Comparison of ENCODE assay signal across 15 cellular contexts in the genomic region with DNA sequence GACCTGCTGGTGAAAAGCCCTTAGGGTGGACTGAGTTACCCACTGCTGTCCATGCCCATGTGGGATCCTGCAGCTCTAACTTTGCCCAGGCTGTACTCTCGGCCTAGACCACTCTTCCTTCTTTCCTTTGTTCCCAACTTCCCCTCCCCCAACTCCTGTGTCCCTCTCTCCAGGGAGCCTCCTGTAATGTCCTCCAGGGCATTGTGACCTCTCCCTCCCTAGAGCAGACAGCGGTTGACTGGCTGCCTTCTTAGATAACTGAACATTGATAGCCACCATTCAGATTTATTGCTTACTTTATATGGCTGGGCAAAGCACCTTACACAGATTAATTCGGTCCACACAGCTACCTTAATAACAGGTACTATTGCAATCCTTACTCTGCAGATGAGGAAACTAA. TPM values are rescaled to one million over a fixed set of nuclear protein-coding genes. Genes with fewer than 3 reads are reported as not detected.
DNase-seq lines count a peak whose midpoint lies in the region; ATAC-seq and TF ChIP-seq lines count a peak whose summit lies in the region.
"Had no signal": no experiment of that assay in that cellular context is flagged by ENCODE, and none has a peak within 500 bp of the region (broad histone marks: within the 10 kb centered on the region; RNA-seq: fewer than 3 reads in every experiment).

No MANE protein-coding gene starts in this region.

- no peaks in the 10 kb centered on the region for H3K9me2 ChIP-seq in MM.1S (replicated peaks; ENCODE audit: insufficient read depth, low read length)

- H3K27me3 ChIP-seq in DND-41 (ENCODE audit: insufficient read depth, low read length, poor library complexity), result no peaks in the 10 kb centered on the region
- H3K27me3 ChIP-seq in MM.1S (replicated peaks; ENCODE audit: insufficient read depth, low read length), result peaks cover 24% of the 10 kb centered on the region
- H3K27me3 ChIP-seq: right lobe of liver had no signal

- H3K27ac Mint-ChIP-seq in dendritic cell treated with granulocyte-macrophage colony-stimulating factor and Interleukin-4, amounts not matched to agents 40 ng/mL and 50 ng/mL, for 4 days, result peak overlapping the region; percentile 40
- H3K27ac Mint-ChIP-seq in osteocyte (ENCODE audit: unreplicated experiment) (no peak overlapping the region), progenitor cell of endocrine pancreas (no peak overlapping the region)
- H3K27ac Mint-ChIP-seq: nephron had no signal

- peaks cover 100% of the 10 kb centered on the region for H3K79me2 ChIP-seq in DND-41 (ENCODE audit: insufficient read depth, low read length)
- no peaks in the 10 kb centered on the region for H3K79me2 ChIP-seq in MM.1S (ENCODE audit: low read length)

- intact Hi-C loops in dendritic cell treated with granulocyte-macrophage colony-stimulating factor and Interleukin-4, amounts not matched to agents 40 ng/mL and 50 ng/mL, for 4 days (cut with micrococcal nuclease), result no loop called here

- H3K4me3 Mint-ChIP-seq in dendritic cell treated with granulocyte-macrophage colony-stimulating factor and Interleukin-4, amounts not matched to agents 40 ng/mL and 50 ng/mL, for 4 days, result no peak overlapping the region
- H3K4me3 Mint-ChIP-seq in osteocyte (ENCODE audit: unreplicated experiment) (no peak overlapping the region), progenitor cell of endocrine pancreas (ENCODE audit: low read depth) (no peak overlapping the region)
- H3K4me3 Mint-ChIP-seq: nephron had no signal

- peak overlapping the region; percentile 78 for H3K9ac ChIP-seq in DND-41 (ENCODE audit: low read depth, low read length)
- no peak overlapping the region for H3K9ac ChIP-seq in MM.1S (ENCODE audit: low read length)

- H3K27me3 Mint-ChIP-seq in dendritic cell treated with granulocyte-macrophage colony-stimulating factor and Interleukin-4, amounts not matched to agents 40 ng/mL and 50 ng/mL, for 4 days, result no peaks in the 10 kb centered on the region
- no peaks in the 10 kb centered on the region for H3K27me3 Mint-ChIP-seq in osteocyte (ENCODE audit: unreplicated experiment)
- peaks cover 30% of the 10 kb centered on the region for H3K27me3 Mint-ChIP-seq in progenitor cell of endocrine pancreas

- H3K9me3 Mint-ChIP-seq in dendritic cell treated with granulocyte-macrophage colony-stimulating factor and Interleukin-4, amounts not matched to agents 40 ng/mL and 50 ng/mL, for 4 days, result no peaks in the 10 kb centered on the region
- H3K9me3 Mint-ChIP-seq in osteocyte (ENCODE audit: unreplicated experiment) (no peaks in the 10 kb centered on the region), progenitor cell of endocrine pancreas (ENCODE audit: low read depth) (no peaks in the 10 kb centered on the region)
- H3K9me3 Mint-ChIP-seq: nephron had no signal

- H2AFZ ChIP-seq in DND-41 (ENCODE audit: low read depth, low read length), result no peak overlapping the region
- no peak overlapping the region for H2AFZ ChIP-seq in MM.1S (ENCODE audit: low read length)

- H3K36me3 Mint-ChIP-seq in dendritic cell treated with granulocyte-macrophage colony-stimulating factor and Interleukin-4, amounts not matched to agents 40 ng/mL and 50 ng/mL, for 4 days (ENCODE audit: low read depth), result peaks cover 83% of the 10 kb centered on the region
- H3K36me3 Mint-ChIP-seq in osteocyte (ENCODE audit: unreplicated experiment) (no peaks in the 10 kb centered on the region), progenitor cell of endocrine pancreas (ENCODE audit: insufficient read depth) (no peaks in the 10 kb centered on the region)

- H3K4me1 Mint-ChIP-seq in dendritic cell treated with granulocyte-macrophage colony-stimulating factor and Interleukin-4, amounts not matched to agents 40 ng/mL and 50 ng/mL, for 4 days (ENCODE audit: low read depth), result peaks cover 72% of the 10 kb centered on the region
- peaks cover 43% of the 10 kb centered on the region for H3K4me1 Mint-ChIP-seq in osteocyte (ENCODE audit: unreplicated experiment)
- H3K4me1 Mint-ChIP-seq in progenitor cell of endocrine pancreas (ENCODE audit: low read depth), result peaks cover 32% of the 10 kb centered on the region

- DNase-seq in DND-41 (no peak), MM.1S (no peak), osteocyte (ENCODE audit: extremely low spot score, unreplicated experiment) (peak; percentile 21), progenitor cell of endocrine pancreas (ENCODE audit: low spot score, unreplicated experiment) (no peak)
- no peak for DNase-seq in stimulated activated CD4-positive, alpha-beta T cell treated with anti-CD3 and anti-CD28 coated beads, Interleukin-4, amount 100 ng/mL, for 1 hour
- DNase-seq: activated CD4-positive, CD25-positive, alpha-beta regulatory T cell; activated gamma-delta T cell treated with Interleukin-2 at 50 U/mL for 16 hours; GF-D8; kidney glomerular epithelial cell; NCI-H2227 treated with DMSO at 0.1 percent for 48 hours; right lobe of liver had no signal

- H3K36me3 ChIP-seq in DND-41 (ENCODE audit: insufficient read depth, low read length) (peaks cover 78% of the 10 kb centered on the region), MM.1S (replicated peaks; ENCODE audit: insufficient read depth, low read length) (no peaks in the 10 kb centered on the region)
- H3K36me3 ChIP-seq: right lobe of liver had no signal

- no peaks in the 10 kb centered on the region for H3K9me3 ChIP-seq in DND-41 (ENCODE audit: insufficient read depth, low read length, severe bottlenecking)
- H3K9me3 ChIP-seq in MM.1S (replicated peaks; ENCODE audit: insufficient read depth, low read length), result no peaks in the 10 kb centered on the region
- H3K9me3 ChIP-seq: right lobe of liver had no signal

- peaks cover 20% of the 10 kb centered on the region for H3F3A ChIP-seq in MM.1S (ENCODE audit: insufficient read depth, low read length)

- H3K27ac ChIP-seq in DND-41 (ENCODE audit: low read length), result peak overlapping the region; percentile 95
- no peak overlapping the region for H3K27ac ChIP-seq in MM.1S (ENCODE audit: low read length)
- H3K27ac ChIP-seq: epithelial cell of prostate, right lobe of liver had no signal

- ATAC-seq in DND-41 (ENCODE audit: insufficient read depth, low read depth), result no peak
- ATAC-seq in GM21619 (IDR thresholded peaks at IDR 0.05; ENCODE audit: unreplicated experiment), result no peak
- ATAC-seq: right lobe of liver had no signal

- H3K4me1 ChIP-seq in DND-41 (ENCODE audit: insufficient read depth, low read length) (peaks cover 77% of the 10 kb centered on the region), MM.1S (ENCODE audit: low read length) (peaks cover 35% of the 10 kb centered on the region)

- TF ChIP-seq CTCF in DND-41 (IDR thresholded peaks at IDR 0.05; ENCODE audit: borderline replicate concordance, extremely low read depth, low read length, poor library complexity, severe bottlenecking), result no peak
- TF ChIP-seq CTCF in MM.1S (IDR thresholded peaks at IDR 0.05; ENCODE audit: low read length), result no peak
- no peak for TF ChIP-seq CTCF in osteocyte (IDR thresholded peaks at IDR 0.05)
- TF ChIP-seq CTCF in progenitor cell of endocrine pancreas (IDR thresholded peaks at IDR 0.05; ENCODE audit: unreplicated experiment), result no peak

- peak overlapping the region; percentile 89 for H3K4me2 ChIP-seq in DND-41 (ENCODE audit: insufficient read depth, low read length)
- peak overlapping the region; percentile 38; the same call in 1 of the 2 replicates for H3K4me2 ChIP-seq in MM.1S (ENCODE audit: low read depth, low read length)

- H4K20me1 ChIP-seq in DND-41 (ENCODE audit: insufficient read depth, low read length) (peaks cover 49% of the 10 kb centered on the region), MM.1S (ENCODE audit: insufficient read depth, low read length) (no peaks in the 10 kb centered on the region)

- H3K4me3 ChIP-seq in DND-41 (ENCODE audit: low read depth in 1 of 2, low read length in 2 of 2) (peak overlapping the region in 1 of 2 experiments; percentile 79; a peak in 2 of 4 replicates), MM.1S (ENCODE audit: low read length) (no peak overlapping the region)
- H3K4me3 ChIP-seq: right lobe of liver had no signal

RNA-seq across cellular contexts. Expression of gene RUNX1, which starts 5.0 kb away (rescaled TPM):
- total RNA-seq in osteocyte (23.6 and 23.9 TPM in 2 replicates), progenitor cell of endocrine pancreas (7.1 and 7.3 TPM in 2 replicates)
